19 cellular contexts compared by ENCODE assay signal in genomic region chr14:65817011-65817410, GRCh38.
A peak's percentile ranks its signal among the peaks of the same experiment; 100 is the strongest.
DNase-seq lines count a peak whose midpoint lies in the region; ATAC-seq, FAIRE-seq and TF ChIP-seq lines count a peak whose summit lies in the region.
"Had no signal": no experiment of that assay in that cellular context is flagged by ENCODE, and none has a peak within 500 bp of the region (broad histone marks: within the 10 kb centered on the region; RNA-seq: fewer than 3 reads in every experiment).

No MANE protein-coding gene starts in this region.

- FAIRE-seq in bronchial epithelial cell (lab: Jason Lieb, UNC): no peak
- FAIRE-seq: A204.1, D721Med had no signal

- TF ChIP-seq EP300 in upper lobe of left lung (IDR thresholded peaks at IDR 0.05) (no peak), ovary (IDR thresholded peaks at IDR 0.05) (no peak)

- no peak overlapping the region for H3K27ac ChIP-seq in upper lobe of left lung
- no peak overlapping the region for H3K27ac ChIP-seq in ovary
- H3K27ac ChIP-seq: Peyer's patch had no signal

- TF ChIP-seq CTCF in bronchial epithelial cell (IDR thresholded peaks at IDR 0.05; ENCODE audit: insufficient read depth, low read length, severe bottlenecking) (no peak), upper lobe of left lung (IDR thresholded peaks at IDR 0.05) (no peak), ovary (IDR thresholded peaks at IDR 0.05) (no peak)

- H3K36me3 ChIP-seq in bronchial epithelial cell (ENCODE audit: control insufficient read depth, insufficient read depth, low read length) (no peaks in the 10 kb centered on the region), upper lobe of left lung (no peaks in the 10 kb centered on the region), ovary (no peaks in the 10 kb centered on the region)
- H3K36me3 ChIP-seq: Peyer's patch had no signal

- H3K27me3 ChIP-seq in bronchial epithelial cell (ENCODE audit: control insufficient read depth, insufficient read depth, low read length) (no peaks in the 10 kb centered on the region), upper lobe of left lung (no peaks in the 10 kb centered on the region), ovary (no peaks in the 10 kb centered on the region)
- H3K27me3 ChIP-seq: Peyer's patch had no signal

- no peak for ATAC-seq in upper lobe of left lung (ENCODE audit: low FRiP score in 2 of 2)
- ATAC-seq: GM23338, HCT116 had no signal

- no peak for TF ChIP-seq POLR2A in upper lobe of left lung (IDR thresholded peaks at IDR 0.05)
- TF ChIP-seq POLR2A in ovary (IDR thresholded peaks at IDR 0.05): no peak

- H3K9me3 ChIP-seq in upper lobe of left lung: no peaks in the 10 kb centered on the region
- no peaks in the 10 kb centered on the region for H3K9me3 ChIP-seq in ovary
- H3K9me3 ChIP-seq: Peyer's patch had no signal

- DNase-seq in ELF-1 (ENCODE audit: low read depth, low spot score) (peak; percentile 80), NCI-H226 (peak; percentile 38), bronchial epithelial cell (ENCODE audit: low read depth) (peak; percentile 4), kidney tubule cell (ENCODE audit: low spot score) (peak; percentile 11), DMS79 treated with DMSO at 0.1 percent for 48 hours (lab: John Stamatoyannopoulos, UW) (no peak), upper lobe of left lung (no peak), ovary (no peak)
- DNase-seq: KBM-7, MV-4-11, NCI-H1105 treated with DMSO at 0.1 percent for 48 hours, NCI-H2029 treated with DMSO at 0.1 percent for 48 hours, NCI-H345, NCI-H524, NCI-H774, Peyer's patch had no signal

- no peaks in the 10 kb centered on the region for H3K4me1 ChIP-seq in upper lobe of left lung
- no peaks in the 10 kb centered on the region for H3K4me1 ChIP-seq in ovary (ENCODE audit: insufficient read depth)
- H3K4me1 ChIP-seq: Peyer's patch had no signal

- H3K4me3 ChIP-seq in bronchial epithelial cell (ENCODE audit: low read depth, low read length) (no peak overlapping the region), upper lobe of left lung (no peak overlapping the region), ovary (no peak overlapping the region)
- H3K4me3 ChIP-seq: GM23338, Peyer's patch had no signal

- 92 to 100% methylated on average over 1 of the region's 1 CpG for WGBS in upper lobe of left lung, 2 donors
- 89 to 97% (median 95%) methylated on average over 1 of the region's 1 CpG for WGBS in ovary, 3 donors

- intact Hi-C loops in ovary (cut with DNase I): no loop called here

Comparison
In these comparisons a context has a peak if more than half of its experiments do, and no peak if none do; other contexts are left out.
1. DNase-seq: peak in ELF-1 (single experiment), NCI-H226 (single experiment), bronchial epithelial cell (single experiment) and kidney tubule cell (single experiment); none in DMS79 treated with DMSO at 0.1 percent for 48 hours (single experiment), upper lobe of left lung (0 of 2) and ovary (0 of 5).